In the genomic region with DNA sequence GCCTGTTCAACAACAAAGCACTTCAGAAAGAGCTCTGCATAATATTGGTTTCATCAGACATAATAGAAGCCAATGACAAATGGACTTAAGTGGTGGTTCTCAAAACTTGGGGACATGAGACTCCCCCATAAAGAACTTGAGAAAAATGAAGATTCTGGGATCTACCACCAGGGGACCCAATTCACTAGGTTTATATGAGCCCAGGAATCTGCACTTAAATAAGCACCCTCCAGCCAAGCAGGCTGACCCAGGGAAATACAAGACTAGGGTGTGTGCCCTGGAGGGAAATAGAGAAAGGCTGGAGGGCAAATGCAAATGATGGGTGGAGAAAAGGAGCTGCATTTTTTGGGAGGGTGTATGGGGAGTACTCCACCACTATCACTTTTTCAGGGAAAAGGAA, we compare ENCODE assay signal across 13 cellular contexts. TPM values are rescaled to one million over a fixed set of nuclear protein-coding genes. Genes with fewer than 3 reads are reported as not detected.
DNase-seq lines count a peak whose midpoint lies in the region; ATAC-seq and TF ChIP-seq lines count a peak whose summit lies in the region.
"Had no signal": no experiment of that assay in that cellular context is flagged by ENCODE, and none has a peak within 500 bp of the region (broad histone marks: within the 10 kb centered on the region; RNA-seq: fewer than 3 reads in every experiment).

No MANE protein-coding gene starts in this region.

- no peaks in the 10 kb centered on the region for H3K9me3 ChIP-seq in mammary epithelial cell (replicated peaks; ENCODE audit: insufficient read depth, low read length)
- H3K9me3 ChIP-seq in upper lobe of left lung: no peaks in the 10 kb centered on the region
- H3K9me3 ChIP-seq: heart left ventricle, prostate gland had no signal

- no peaks in the 10 kb centered on the region for H3K79me2 ChIP-seq in mammary epithelial cell (ENCODE audit: insufficient read depth, low read length)

- H3K4me3 Mint-ChIP-seq in mesothelial cell of epicardium: no peak overlapping the region
- H3K4me3 Mint-ChIP-seq: stimulated activated memory B cell treated with anti-CD40 and anti-IgM and Interleukin-4, amounts not matched to agents 10 μg/mL and 1 μg/mL and 100 μg/mL, for 72 hours had no signal

- CTCF ChIA-PET in mammary epithelial cell (lab: Charles Lee; ENCODE audit: low non-redundant PET): no interaction called here

- no peak for TF ChIP-seq POLR2A in upper lobe of left lung (IDR thresholded peaks at IDR 0.05)

- ATAC-seq in upper lobe of left lung (ENCODE audit: low FRiP score in 2 of 2) (no peak), HG03196 (IDR thresholded peaks at IDR 0.05; ENCODE audit: unreplicated experiment) (no peak)
- ATAC-seq: heart left ventricle; stimulated activated memory B cell treated with anti-CD40 and anti-IgM and Interleukin-4, amounts not matched to agents 10 μg/mL and 1 μg/mL and 100 μg/mL, for 72 hours had no signal

- dilution Hi-C loops in mammary epithelial cell (cut with HindIII; ENCODE audit: low sequenced_read_pairs): no loop called here

- no TSS peak for BruUV-seq in mammary epithelial cell (replicated peaks; lab: Mats Ljungman, UMichigan)

- in situ Hi-C loops in mammary epithelial cell (cut with MboI; ENCODE audit: low sequenced_read_pairs in 2 of 2): no loop called here

- H3K4me3 ChIP-seq in mammary epithelial cell (replicated peaks in 1 of 3; ENCODE audit: insufficient read depth in 1 of 3, low read depth in 2 of 3, low read length in 3 of 3) (no peak overlapping the region), upper lobe of left lung (no peak overlapping the region)
- H3K4me3 ChIP-seq: heart left ventricle, prostate gland had no signal

- DNase-seq in EL (peak; percentile 31), mammary epithelial cell (no peak), mesothelial cell of epicardium (ENCODE audit: low spot score in 2 of 2, unreplicated experiment in 2 of 2) (no peak), HK-2 (ENCODE audit: unreplicated experiment) (no peak), upper lobe of left lung (no peak), cardiac septum (ENCODE audit: low spot score) (no peak)
- DNase-seq: activated naive CD4-positive, alpha-beta T cell; heart left ventricle; NCI-H1105 treated with DMSO at 0.1 percent for 48 hours had no signal

- H3K4me2 ChIP-seq in mammary epithelial cell (ENCODE audit: insufficient read depth, low read depth, low read length): peak overlapping the region; percentile 45

- H3K36me3 ChIP-seq in mammary epithelial cell (ENCODE audit: insufficient read depth, low read length) (no peaks in the 10 kb centered on the region), upper lobe of left lung (no peaks in the 10 kb centered on the region)
- H3K36me3 ChIP-seq: heart left ventricle, prostate gland had no signal

- peaks cover 10% of the 10 kb centered on the region for H3K4me1 Mint-ChIP-seq in mesothelial cell of epicardium
- H3K4me1 Mint-ChIP-seq: stimulated activated memory B cell treated with anti-CD40 and anti-IgM and Interleukin-4, amounts not matched to agents 10 μg/mL and 1 μg/mL and 100 μg/mL, for 72 hours had no signal

- peaks cover 3% of the 10 kb centered on the region for H3K9me3 Mint-ChIP-seq in mesothelial cell of epicardium
- H3K9me3 Mint-ChIP-seq: stimulated activated memory B cell treated with anti-CD40 and anti-IgM and Interleukin-4, amounts not matched to agents 10 μg/mL and 1 μg/mL and 100 μg/mL, for 72 hours had no signal

- no peaks in the 10 kb centered on the region for H3K36me3 Mint-ChIP-seq in mesothelial cell of epicardium
- H3K36me3 Mint-ChIP-seq: stimulated activated memory B cell treated with anti-CD40 and anti-IgM and Interleukin-4, amounts not matched to agents 10 μg/mL and 1 μg/mL and 100 μg/mL, for 72 hours had no signal

- no peak overlapping the region for H3K27ac Mint-ChIP-seq in mesothelial cell of epicardium
- H3K27ac Mint-ChIP-seq: stimulated activated memory B cell treated with anti-CD40 and anti-IgM and Interleukin-4, amounts not matched to agents 10 μg/mL and 1 μg/mL and 100 μg/mL, for 72 hours had no signal

- no peaks in the 10 kb centered on the region for H4K20me1 ChIP-seq in mammary epithelial cell (ENCODE audit: insufficient read depth, low read length)

- no peak overlapping the region for H3K9ac ChIP-seq in mammary epithelial cell (ENCODE audit: insufficient read depth, low read length)

- no peak for TF ChIP-seq EP300 in upper lobe of left lung (IDR thresholded peaks at IDR 0.05)

- no peaks in the 10 kb centered on the region for H3K4me1 ChIP-seq in mammary epithelial cell (ENCODE audit: insufficient read depth, low read length)
- H3K4me1 ChIP-seq in upper lobe of left lung: no peaks in the 10 kb centered on the region
- H3K4me1 ChIP-seq: heart left ventricle, prostate gland had no signal

- H2AFZ ChIP-seq in mammary epithelial cell (ENCODE audit: low read depth, low read length): peak overlapping the region; percentile 17

- TF ChIP-seq CTCF in LNCAP (IDR thresholded peaks at IDR 0.05): peak; percentile 12; the same call in 1 of the 2 replicates
- peak in 1 of 2 donors; percentile 18 for TF ChIP-seq CTCF in mammary epithelial cell (conservative IDR thresholded peaks at IDR 0.05 in 1 of 2, IDR thresholded peaks at IDR 0.05 in 1 of 2; ENCODE audit: extremely low read depth in 1 of 2, insufficient read depth in 1 of 2, low read depth in 1 of 2, low read length in 2 of 2)
- peak; percentile 50 for TF ChIP-seq CTCF in mesothelial cell of epicardium (IDR thresholded peaks at IDR 0.05; ENCODE audit: unreplicated experiment)
- no peak for TF ChIP-seq CTCF in upper lobe of left lung (IDR thresholded peaks at IDR 0.05)

- H3K27ac ChIP-seq in mammary epithelial cell (ENCODE audit: insufficient read depth, low read depth, low read length) (peak overlapping the region; percentile 29), upper lobe of left lung (no peak overlapping the region)
- H3K27ac ChIP-seq: heart left ventricle, prostate gland had no signal

- intact Hi-C loops in mammary epithelial cell (cut with micrococcal nuclease): loop anchor here (2.0 kb wide), 1 partner anchor 52 kb away; a partner anchor contains a TSS
- intact Hi-C loops in cardiac septum (cut with DNase I): no loop called here

- no peaks in the 10 kb centered on the region for H3K27me3 Mint-ChIP-seq in mesothelial cell of epicardium (ENCODE audit: low read depth)
- H3K27me3 Mint-ChIP-seq: stimulated activated memory B cell treated with anti-CD40 and anti-IgM and Interleukin-4, amounts not matched to agents 10 μg/mL and 1 μg/mL and 100 μg/mL, for 72 hours had no signal

- no peaks in the 10 kb centered on the region for H3K27me3 ChIP-seq in mammary epithelial cell (ENCODE audit: insufficient read depth, low read length)
- H3K27me3 ChIP-seq in upper lobe of left lung: no peaks in the 10 kb centered on the region
- H3K27me3 ChIP-seq: heart left ventricle had no signal

RNA-seq across cellular contexts. Expression of a gene that starts 52.5 kb away (rescaled TPM):
- 10 to 100 TPM in 1 of 2 donors, 1 to 10 TPM in 1; 7.5 to 13.7 TPM for total RNA-seq in mammary epithelial cell
- polyA plus RNA-seq in mammary epithelial cell: 1.1 TPM
- polyA minus RNA-seq in mammary epithelial cell: 1.8 TPM
- 3.4 to 4.0 TPM (median 3.8 TPM) in 3 replicates for total RNA-seq in mesothelial cell of epicardium
- 1 to 10 TPM; 1.7 to 9.4 (median 3.1) TPM for total RNA-seq in upper lobe of left lung
- 1.5 TPM for total RNA-seq in cardiac septum

Comparison
In these comparisons a context has a peak if more than half of its experiments do, and no peak if none do; other contexts are left out.
1. CTCF ChIP-seq: peak in LNCAP (single experiment) and mesothelial cell of epicardium (single experiment); none in upper lobe of left lung (0 of 6).